Comparison of ENCODE assay signal across 10 cellular contexts in genomic region chr18:35511428-35511827, GRCh38. TPM values are rescaled to one million over a fixed set of nuclear protein-coding genes. Genes with fewer than 3 reads are reported as not detected.
DNase-seq lines count a peak whose midpoint lies in the region; ATAC-seq and TF ChIP-seq lines count a peak whose summit lies in the region.
"Had no signal": no experiment of that assay in that cellular context is flagged by ENCODE, and none has a peak within 500 bp of the region (broad histone marks: within the 10 kb centered on the region; RNA-seq: fewer than 3 reads in every experiment).

No MANE protein-coding gene starts in this region.

- H3K27ac ChIP-seq in VCaP (peak overlapping the region; percentile 69), dorsolateral prefrontal cortex (no peak overlapping the region)

- TF ChIP-seq CTCF in VCaP (conservative IDR thresholded peaks at IDR 0.05) (no peak), dorsolateral prefrontal cortex (IDR thresholded peaks at IDR 0.05 in 54 of 56, conservative IDR thresholded peaks at IDR 0.05 in 2 of 56; ENCODE audit: low read depth in 1 of 56, partially characterized antibody in 56 of 56) (no peak)

- no peak for DNase-seq in activated naive CD4-positive, alpha-beta T cell treated with Interleukin-2 at 50 U/mL for 16 hours
- DNase-seq in dorsolateral prefrontal cortex (no peak), NCI-H1417 (lab: John Stamatoyannopoulos, UW) (no peak)
- no peak for DNase-seq in activated naive CD4-positive, alpha-beta T cell treated with anti-CD3 and anti-CD28 coated beads, Interleukin-2, amount 50 U/mL, for 16 hours
- DNase-seq: activated gamma-delta T cell, NCI-H2171 treated with DMSO at 0.1 percent for 48 hours had no signal

- no peaks in the 10 kb centered on the region for H3K27me3 ChIP-seq in dorsolateral prefrontal cortex

- ATAC-seq in GM18499 (IDR thresholded peaks at IDR 0.05; ENCODE audit: insufficient read depth, unreplicated experiment) (peak; percentile 40), GM19467 (IDR thresholded peaks at IDR 0.05; ENCODE audit: unreplicated experiment) (peak; percentile 80), HG03064 (IDR thresholded peaks at IDR 0.05; ENCODE audit: low read depth, unreplicated experiment) (peak; percentile 86)

- H3K4me3 ChIP-seq in dorsolateral prefrontal cortex = no peak overlapping the region

- intact Hi-C loops in dorsolateral prefrontal cortex (cut with DNase I) = no loop called here

RNA-seq across cellular contexts. Expression of gene INO80C, which starts 13.7 kb away (rescaled TPM):
- total RNA-seq in dorsolateral prefrontal cortex = 10 to 100 TPM; 13.8 to 40.5 (median 27.1) TPM
